In the genomic region with DNA sequence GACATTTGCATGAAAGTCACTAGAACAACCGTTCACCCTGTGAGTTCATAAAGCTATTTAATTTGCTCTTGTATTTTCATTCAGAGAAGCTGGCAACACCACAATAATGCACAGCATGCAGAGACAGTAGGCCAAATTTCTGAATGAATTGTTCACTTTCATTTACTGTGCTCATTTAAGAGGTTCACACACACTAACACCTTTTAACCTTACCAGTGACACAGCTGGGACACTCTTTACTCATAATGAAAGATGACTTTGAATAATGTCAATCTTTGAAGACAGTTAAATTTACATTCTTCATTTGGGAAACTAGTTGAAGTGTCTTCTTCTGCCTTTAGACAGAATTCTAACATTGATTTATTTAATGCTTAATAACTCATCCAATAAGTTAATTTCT, we compare ENCODE assay signal across 28 cellular contexts.
"Had no signal": no experiment of that assay in that cellular context is flagged by ENCODE, and none has a peak within 500 bp of the region (broad histone marks: within the 10 kb centered on the region; RNA-seq: fewer than 3 reads in every experiment).

No MANE protein-coding gene starts in this region.

- H3K36me3 ChIP-seq: ovary, right lobe of liver, sigmoid colon, stomach, thoracic aorta, thyroid gland, tibial nerve, upper lobe of left lung, vagina had no signal

- H2AFZ ChIP-seq: parathyroid adenoma had no signal

- H3K9me3 ChIP-seq: ovary, psoas muscle, right lobe of liver, sigmoid colon, thoracic aorta, thyroid gland, tibial nerve, upper lobe of left lung, vagina had no signal

- H3K4me1 Mint-ChIP-seq: nephron progenitor cell; neural crest cell; stimulated activated effector memory CD8-positive, alpha-beta T cell treated with anti-CD3 and anti-CD28 coated beads, Interleukin-12 subunit alpha, Interleukin-12 subunit beta, amount 100 ng/mL, for 72 hours; stimulated activated naive B cell treated with anti-CD40 and anti-IgM and Interleukin-4, amounts not matched to agents 10 μg/mL and 1 μg/mL and 100 μg/mL, for 72 hours had no signal

- H3K4me3 Mint-ChIP-seq: natural killer cell treated with Interleukin-12 subunit alpha and Interleukin-12 subunit beta and Interleukin-15 and Interleukin-18, amount 100 ng/mL, for 72 hours; nephron progenitor cell; neural crest cell; stimulated activated effector memory CD8-positive, alpha-beta T cell treated with anti-CD3 and anti-CD28 coated beads, Interleukin-12 subunit alpha, Interleukin-12 subunit beta, amount 100 ng/mL, for 72 hours; stimulated activated naive B cell treated with anti-CD40 and anti-IgM and Interleukin-4, amounts not matched to agents 10 μg/mL and 1 μg/mL and 100 μg/mL, for 72 hours; stimulated activated naive CD8-positive, alpha-beta T cell treated with anti-CD3 and anti-CD28 coated beads, Interleukin-15, Interleukin-2, amounts not matched to agents 100 ng/mL and 50 ng/mL, for 24 hours had no signal

- DNase-seq: nephron progenitor cell; occipital lobe; ovary; posterior cingulate gyrus; psoas muscle; right cardiac atrium; right lobe of liver; sigmoid colon; small intestine; stimulated activated CD4-positive, alpha-beta T cell treated with anti-CD3 and anti-CD28 coated beads, Interleukin-15, amount 100 ng/mL, for 24 hours; stimulated activated CD4-positive, alpha-beta T cell treated with anti-CD3 and anti-CD28 coated beads, Interleukin-2, amount 100 ng/mL, for 24 hours; stimulated activated CD4-positive, alpha-beta T cell treated with anti-CD3 and anti-CD28 coated beads, Interleukin-2, amount 100 ng/mL, for 48 hours; stimulated activated CD4-positive, alpha-beta T cell treated with anti-CD3 and anti-CD28 coated beads, Interleukin-4, amount 100 ng/mL, for 24 hours; stimulated activated naive B cell treated with anti-CD40 and anti-IgM and Interleukin-4, amounts not matched to agents 10 μg/mL and 1 μg/mL and 100 μg/mL, for 72 hours; stimulated activated naive CD4-positive, alpha-beta T cell treated with Interleukin-2 at 50 U/mL for 16 hours; stomach; thyroid gland; trophoblast cell; upper lobe of left lung had no signal

- H3K27me3 Mint-ChIP-seq: natural killer cell treated with Interleukin-12 subunit alpha and Interleukin-12 subunit beta and Interleukin-15 and Interleukin-18, amount 100 ng/mL, for 72 hours; progenitor cell of endocrine pancreas; stimulated activated naive B cell treated with anti-CD40 and anti-IgM and Interleukin-4, amounts not matched to agents 10 μg/mL and 1 μg/mL and 100 μg/mL, for 72 hours; stimulated activated naive CD8-positive, alpha-beta T cell treated with anti-CD3 and anti-CD28 coated beads, Interleukin-15, Interleukin-2, amounts not matched to agents 100 ng/mL and 50 ng/mL, for 24 hours had no signal

- H3K27ac Mint-ChIP-seq: natural killer cell treated with Interleukin-12 subunit alpha and Interleukin-12 subunit beta and Interleukin-15 and Interleukin-18, amount 100 ng/mL, for 72 hours; nephron progenitor cell; progenitor cell of endocrine pancreas; stimulated activated effector memory CD8-positive, alpha-beta T cell treated with anti-CD3 and anti-CD28 coated beads, Interleukin-12 subunit alpha, Interleukin-12 subunit beta, amount 100 ng/mL, for 72 hours; stimulated activated naive B cell treated with anti-CD40 and anti-IgM and Interleukin-4, amounts not matched to agents 10 μg/mL and 1 μg/mL and 100 μg/mL, for 72 hours; stimulated activated naive CD8-positive, alpha-beta T cell treated with anti-CD3 and anti-CD28 coated beads, Interleukin-15, Interleukin-2, amounts not matched to agents 100 ng/mL and 50 ng/mL, for 24 hours had no signal

- ATAC-seq: natural killer cell treated with Interleukin-12 subunit alpha and Interleukin-12 subunit beta and Interleukin-15 and Interleukin-18, amount 100 ng/mL, for 72 hours; psoas muscle; right cardiac atrium; right lobe of liver; stimulated activated effector memory CD8-positive, alpha-beta T cell treated with anti-CD3 and anti-CD28 coated beads, Interleukin-12 subunit alpha, Interleukin-12 subunit beta, amount 100 ng/mL, for 72 hours; stimulated activated naive B cell treated with anti-CD40 and anti-IgM and Interleukin-4, amounts not matched to agents 10 μg/mL and 1 μg/mL and 100 μg/mL, for 72 hours had no signal

- H3K4me1 ChIP-seq: parathyroid adenoma, psoas muscle, right lobe of liver, sigmoid colon, stomach, thyroid gland, tibial nerve, upper lobe of left lung, vagina had no signal

- H3K4me3 ChIP-seq: ovary, psoas muscle, right lobe of liver, sigmoid colon, stomach, thoracic aorta, thyroid gland, tibial nerve, upper lobe of left lung, vagina had no signal

- H3K9ac ChIP-seq: parathyroid adenoma had no signal

- H3K27ac ChIP-seq: ovary, parathyroid adenoma, psoas muscle, right lobe of liver, sigmoid colon, stomach, thoracic aorta, thyroid gland, tibial nerve, upper lobe of left lung, vagina had no signal

- H3K79me2 ChIP-seq: parathyroid adenoma had no signal

- H3K27me3 ChIP-seq: ovary, right lobe of liver, sigmoid colon, stomach, thyroid gland, tibial nerve, upper lobe of left lung, vagina had no signal

- H3K9me3 Mint-ChIP-seq: nephron progenitor cell had no signal

- H3K36me3 Mint-ChIP-seq: stimulated activated effector memory CD8-positive, alpha-beta T cell treated with anti-CD3 and anti-CD28 coated beads, Interleukin-12 subunit alpha, Interleukin-12 subunit beta, amount 100 ng/mL, for 72 hours; stimulated activated naive B cell treated with anti-CD40 and anti-IgM and Interleukin-4, amounts not matched to agents 10 μg/mL and 1 μg/mL and 100 μg/mL, for 72 hours had no signal
